Comparison of ENCODE assay signal across 24 cellular contexts in genomic region chr2:36678856-36679255, GRCh38.
"Had no signal": no experiment of that assay in that cellular context is flagged by ENCODE, and none has a peak within 500 bp of the region (broad histone marks: within the 10 kb centered on the region; RNA-seq: fewer than 3 reads in every experiment).

No MANE protein-coding gene starts in this region.

- H3K36me3 ChIP-seq: neural progenitor cell, ovary, right lobe of liver, sigmoid colon, stomach, thoracic aorta, thyroid gland, tibial nerve, upper lobe of left lung, vagina had no signal

- H3K4me1 ChIP-seq: neural progenitor cell, parathyroid adenoma, psoas muscle, right lobe of liver, sigmoid colon, stomach, thyroid gland, tibial nerve, upper lobe of left lung, vagina had no signal

- H3K4me2 ChIP-seq: neural progenitor cell had no signal

- H3K27me3 ChIP-seq: neural progenitor cell, ovary, right lobe of liver, sigmoid colon, stomach, thyroid gland, tibial nerve, upper lobe of left lung, vagina had no signal

- H3K4me3 ChIP-seq: neural progenitor cell, ovary, psoas muscle, right lobe of liver, sigmoid colon, stomach, thoracic aorta, thyroid gland, tibial nerve, upper lobe of left lung, vagina had no signal

- H3K9me3 ChIP-seq: ovary, right lobe of liver, thoracic aorta, thyroid gland, upper lobe of left lung had no signal

- H2AFZ ChIP-seq: neural progenitor cell, parathyroid adenoma had no signal

- ATAC-seq: psoas muscle; right cardiac atrium; right lobe of liver; stimulated activated effector memory CD8-positive, alpha-beta T cell treated with anti-CD3 and anti-CD28 coated beads, Interleukin-12 subunit alpha, Interleukin-12 subunit beta, amount 100 ng/mL, for 72 hours; stimulated activated naive B cell treated with anti-CD40 and anti-IgM and Interleukin-4, amounts not matched to agents 10 μg/mL and 1 μg/mL and 100 μg/mL, for 72 hours had no signal

- H3K79me2 ChIP-seq: parathyroid adenoma had no signal

- DNase-seq: occipital lobe; ovary; posterior cingulate gyrus; psoas muscle; right cardiac atrium; right lobe of liver; sigmoid colon; small intestine; stimulated activated CD4-positive, alpha-beta T cell treated with anti-CD3 and anti-CD28 coated beads, Interleukin-15, amount 100 ng/mL, for 24 hours; stimulated activated CD4-positive, alpha-beta T cell treated with anti-CD3 and anti-CD28 coated beads, Interleukin-2, amount 100 ng/mL, for 24 hours; stimulated activated CD4-positive, alpha-beta T cell treated with anti-CD3 and anti-CD28 coated beads, Interleukin-2, amount 100 ng/mL, for 48 hours; stimulated activated CD4-positive, alpha-beta T cell treated with anti-CD3 and anti-CD28 coated beads, Interleukin-4, amount 100 ng/mL, for 24 hours; stimulated activated naive B cell treated with anti-CD40 and anti-IgM and Interleukin-4, amounts not matched to agents 10 μg/mL and 1 μg/mL and 100 μg/mL, for 72 hours; stimulated activated naive CD4-positive, alpha-beta T cell treated with Interleukin-2 at 50 U/mL for 16 hours; stomach; thyroid gland; trophoblast cell; upper lobe of left lung had no signal

- H3K9ac ChIP-seq: neural progenitor cell, parathyroid adenoma had no signal

- H3K27ac ChIP-seq: neural progenitor cell, ovary, parathyroid adenoma, psoas muscle, right lobe of liver, sigmoid colon, stomach, thoracic aorta, thyroid gland, tibial nerve, upper lobe of left lung, vagina had no signal
